ENCODE assay signal across 26 cellular contexts in genomic region chr6:10561566-10562088, GRCh38.
DNase-seq lines count a peak whose midpoint lies in the region; ATAC-seq lines count a peak whose summit lies in the region.
"Had no signal": no experiment of that assay in that cellular context is flagged by ENCODE, and none has a peak within 500 bp of the region (broad histone marks: within the 10 kb centered on the region; RNA-seq: fewer than 3 reads in every experiment).

No MANE protein-coding gene starts in this region.

- DNase-seq in CD1c-positive myeloid dendritic cell (ENCODE audit: extremely low spot score), result peak; percentile 36
- DNase-seq in caudate nucleus (lab: John Stamatoyannopoulos, UW), result no peak
- DNase-seq in ecto neural progenitor cell (ENCODE audit: low spot score), result no peak
- no peak for DNase-seq in retina
- DNase-seq: activated CD4-positive, alpha-beta T cell treated with anti-CD3 and anti-CD28 coated beads, Interleukin-2, amount 50 U/mL, for 48 hours; activated CD8-positive, alpha-beta memory T cell treated with anti-CD3 and anti-CD28 coated beads, Interleukin-2, amount 50 U/mL, for 4 hours; anterior cingulate cortex; DND-41; effector CD4-positive, alpha-beta T cell; erythroblast; hippocampal formation; left ventricle myocardium inferior; NCI-H1105 treated with DMSO at 0.1 percent for 48 hours; NCI-H2081; PC-3; posterior cingulate gyrus; stimulated activated CD4-positive, alpha-beta T cell treated with anti-CD3 and anti-CD28 coated beads, Interleukin-15, amount 100 ng/mL, for 24 hours; stimulated activated naive CD8-positive, alpha-beta T cell treated with anti-CD3 and anti-CD28 coated beads, Interleukin-15, amount 100 ng/mL, for 72 hours had no signal

- peak overlapping the region; percentile 5 for H3K27ac ChIP-seq in caudate nucleus (ENCODE audit: low read depth, low read length)
- peak overlapping the region; percentile 43 for H3K27ac ChIP-seq in rectal smooth muscle tissue (ENCODE audit: low read depth, low read length)
- H3K27ac ChIP-seq: left ventricle myocardium inferior had no signal

- H3K9ac ChIP-seq in iPS-15b (ENCODE audit: low read depth, low read length), result no peak overlapping the region
- no peak overlapping the region for H3K9ac ChIP-seq in rectal smooth muscle tissue (ENCODE audit: low read length)

- H3K4me3 ChIP-seq in iPS-15b (ENCODE audit: low read depth, low read length) (peak overlapping the region; percentile 19), rectal smooth muscle tissue (ENCODE audit: low read length) (peak overlapping the region; percentile 34)
- H3K4me3 ChIP-seq: HAP-1, left ventricle myocardium inferior had no signal

- peaks cover 7% of the 10 kb centered on the region for H3K4me1 ChIP-seq in iPS-15b (ENCODE audit: control insufficient read depth, insufficient read depth, low read length)
- H3K4me1 ChIP-seq in rectal smooth muscle tissue (ENCODE audit: control insufficient read depth, insufficient read depth, low read length), result peaks cover 12% of the 10 kb centered on the region

- H3K36me3 ChIP-seq in iPS-15b (ENCODE audit: control insufficient read depth, insufficient read depth, low read length) (peaks cover 5% of the 10 kb centered on the region), rectal smooth muscle tissue (ENCODE audit: control insufficient read depth, insufficient read depth, low read length) (peaks cover 2% of the 10 kb centered on the region)
- H3K36me3 ChIP-seq: HAP-1, left ventricle myocardium inferior had no signal

- no peak for ATAC-seq in HG02852 (IDR thresholded peaks at IDR 0.05; ENCODE audit: unreplicated experiment)
- ATAC-seq in GM21717 (IDR thresholded peaks at IDR 0.05; ENCODE audit: unreplicated experiment), result no peak
- ATAC-seq: activated naive CD4-positive, alpha-beta T cell treated with anti-CD3 and anti-CD28 coated beads, Interleukin-2, amount 50 U/mL, for 72 hours; activated T-helper 17 cell treated with anti-CD3 and anti-CD28 coated beads, Interleukin-2, amount 50 U/mL, for 72 hours; PC-3; Right ventricle myocardium inferior; stimulated activated naive CD8-positive, alpha-beta T cell treated with anti-CD3 and anti-CD28 coated beads, Interleukin-15, amount 100 ng/mL, for 72 hours had no signal

- H3K9me3 ChIP-seq in iPS-15b (ENCODE audit: control insufficient read depth, insufficient read depth, low read length), result no peaks in the 10 kb centered on the region
- H3K9me3 ChIP-seq: HAP-1, left ventricle myocardium inferior had no signal

- H3K27me3 ChIP-seq in iPS-15b (ENCODE audit: control insufficient read depth, insufficient read depth, low read length), result no peaks in the 10 kb centered on the region
- no peaks in the 10 kb centered on the region for H3K27me3 ChIP-seq in rectal smooth muscle tissue (ENCODE audit: control insufficient read depth, insufficient read depth, low read length)
